8 cellular contexts compared by ENCODE assay signal in genomic region chr14:74019743-74020142, GRCh38. TPM values are rescaled to one million over a fixed set of nuclear protein-coding genes. Genes with fewer than 3 reads are reported as not detected.
A peak's percentile ranks its signal among the peaks of the same experiment; 100 is the strongest.
DNase-seq lines count a peak whose midpoint lies in the region; FAIRE-seq and TF ChIP-seq lines count a peak whose summit lies in the region.

No MANE protein-coding gene starts in this region.

- peaks cover 8% of the 10 kb centered on the region for H3K79me2 ChIP-seq in astrocyte (ENCODE audit: insufficient read depth, low read length)

- H3K36me3 ChIP-seq in astrocyte (ENCODE audit: insufficient read depth, low read length) (no peaks in the 10 kb centered on the region), kidney (ENCODE audit: control insufficient read depth in 1 of 2, insufficient read depth in 2 of 2, low read length in 2 of 2) (no peaks in the 10 kb centered on the region), stomach (no peaks in the 10 kb centered on the region)

- H3K9me3 ChIP-seq in astrocyte (ENCODE audit: insufficient read depth, low read depth, low read length), result no peaks in the 10 kb centered on the region
- no peaks in the 10 kb centered on the region for H3K9me3 ChIP-seq in kidney (ENCODE audit: control insufficient read depth in 1 of 2, low read length in 2 of 2)
- H3K9me3 ChIP-seq in stomach, result no peaks in the 10 kb centered on the region

- TF ChIP-seq EP300 in stomach (IDR thresholded peaks at IDR 0.05), result no peak

- H3K27me3 Mint-ChIP-seq in activated naive CD4-positive, alpha-beta T cell treated with anti-CD3 and anti-CD28 coated beads, Interleukin-2, amount 10 ng/mL, durations not matched to agents 7 days and 5 days, result peaks cover 4% of the 10 kb centered on the region
- H3K27me3 Mint-ChIP-seq in astrocyte (ENCODE audit: low read depth, unreplicated experiment), result no peaks in the 10 kb centered on the region

- intact Hi-C loops in kidney (cut with DNase I) (no loop called here), stomach (cut with DNase I; ENCODE audit: low total_unique reads) (no loop called here)

- FAIRE-seq in astrocyte (lab: Jason Lieb, UNC) (no peak), kidney (lab: Jason Lieb, UNC) (no peak)

- no peaks in the 10 kb centered on the region for H4K20me1 ChIP-seq in astrocyte (ENCODE audit: insufficient read depth, low read length)

- H2AFZ ChIP-seq in astrocyte (ENCODE audit: low read depth, low read length), result peak overlapping the region; percentile 93

- H3K4me3 Mint-ChIP-seq in activated naive CD4-positive, alpha-beta T cell treated with anti-CD3 and anti-CD28 coated beads, Interleukin-2, amount 10 ng/mL, durations not matched to agents 7 days and 5 days, result peak overlapping the region; percentile 88
- H3K4me3 Mint-ChIP-seq in astrocyte (ENCODE audit: unreplicated experiment), result peak overlapping the region; percentile 92

- no peak for TF ChIP-seq CTCF in astrocyte (IDR thresholded peaks at IDR 0.05; ENCODE audit: insufficient read depth, low read depth, low read length)
- no peak for TF ChIP-seq CTCF in kidney (IDR thresholded peaks at IDR 0.05; ENCODE audit: borderline replicate concordance, extremely low read depth, insufficient read depth)
- TF ChIP-seq CTCF in stomach (IDR thresholded peaks at IDR 0.05), result no peak

- no peak for TF ChIP-seq POLR2A in stomach (IDR thresholded peaks at IDR 0.05)

- DNase-seq in activated naive CD4-positive, alpha-beta T cell treated with anti-CD3 and anti-CD28 coated beads, Interleukin-2, amount 10 ng/mL, durations not matched to agents 7 days and 5 days, result no peak
- DNase-seq in activated naive CD4-positive, alpha-beta T cell (lab: John Stamatoyannopoulos, UW), result no peak
- DNase-seq in astrocyte (ENCODE audit: low read depth) (peak; percentile 68), kidney (no peak), stomach (no peak), T-helper 9 cell (no peak), mucosa of gallbladder (ENCODE audit: low spot score) (no peak)
- no peak for DNase-seq in activated CD4-positive, CD25-positive, alpha-beta regulatory T cell treated with anti-CD3 and anti-CD28 coated beads, Interleukin-2, amount 50 U/mL, for 72 hours

- CTCF ChIA-PET in activated naive CD4-positive, alpha-beta T cell treated with anti-CD3 and anti-CD28 coated beads, Interleukin-2, amount 10 ng/mL, durations not matched to agents 7 days and 5 days (lab: Charles Lee), result interaction anchor here (1.5 kb wide), 1 partner anchor 12 kb away, joined by 3 read pairs; no protein-coding TSS in a partner anchor

- peak overlapping the region; percentile 95 for H3K4me2 ChIP-seq in astrocyte (ENCODE audit: low read length)

- peaks cover 33% of the 10 kb centered on the region for H3K4me1 Mint-ChIP-seq in activated naive CD4-positive, alpha-beta T cell treated with anti-CD3 and anti-CD28 coated beads, Interleukin-2, amount 10 ng/mL, durations not matched to agents 7 days and 5 days
- H3K4me1 Mint-ChIP-seq in astrocyte (ENCODE audit: low read depth, unreplicated experiment), result no peaks in the 10 kb centered on the region

- peaks cover 8% of the 10 kb centered on the region for H3K4me1 ChIP-seq in astrocyte (ENCODE audit: insufficient read depth, low read length)
- peaks cover 0 to 3% of the 10 kb centered on the region in 2 donors for H3K4me1 ChIP-seq in kidney (ENCODE audit: control insufficient read depth in 1 of 2, insufficient read depth in 1 of 2, low read depth in 1 of 2, low read length in 2 of 2)
- H3K4me1 ChIP-seq in stomach, result peaks cover 6 to 23% (median 17%) of the 10 kb centered on the region in 4 donors

- H3K27ac Mint-ChIP-seq in activated naive CD4-positive, alpha-beta T cell treated with anti-CD3 and anti-CD28 coated beads, Interleukin-2, amount 10 ng/mL, durations not matched to agents 7 days and 5 days, result peak overlapping the region; percentile 96
- peak overlapping the region; percentile 82 for H3K27ac Mint-ChIP-seq in astrocyte (ENCODE audit: unreplicated experiment)

- H3K27ac ChIP-seq in astrocyte (ENCODE audit: low read depth, low read length) (peak overlapping the region; percentile 94), kidney (ENCODE audit: low read depth in 2 of 2, low read length in 2 of 2) (peak overlapping the region; percentile 43 to 57), stomach (peak overlapping the region in 4 of 5 donors; percentile 92 to 98 (median 96))

- H3K9me3 Mint-ChIP-seq in activated naive CD4-positive, alpha-beta T cell treated with anti-CD3 and anti-CD28 coated beads, Interleukin-2, amount 10 ng/mL, durations not matched to agents 7 days and 5 days, result no peaks in the 10 kb centered on the region
- H3K9me3 Mint-ChIP-seq in astrocyte (ENCODE audit: unreplicated experiment), result no peaks in the 10 kb centered on the region

- WGBS in stomach, 5 donors, result 13 to 28% (median 15%) methylated on average over 3 of the region's 3 CpGs

- H3K4me3 ChIP-seq in astrocyte (ENCODE audit: insufficient read depth, low read depth, low read length) (peak overlapping the region; percentile 94), kidney (ENCODE audit: low read length in 2 of 2) (peak overlapping the region; percentile 72 to 81), stomach (peak overlapping the region; percentile 64 to 76 (median 72))

- peak overlapping the region; percentile 97 for H3K9ac ChIP-seq in astrocyte (ENCODE audit: low read length)
- peak overlapping the region; percentile 52 to 77 for H3K9ac ChIP-seq in kidney (ENCODE audit: low read length in 2 of 2)

- H3K27me3 ChIP-seq in astrocyte (ENCODE audit: insufficient read depth, low read length) (no peaks in the 10 kb centered on the region), stomach (no peaks in the 10 kb centered on the region)

- no peaks in the 10 kb centered on the region for H3K36me3 Mint-ChIP-seq in activated naive CD4-positive, alpha-beta T cell treated with anti-CD3 and anti-CD28 coated beads, Interleukin-2, amount 10 ng/mL, durations not matched to agents 7 days and 5 days
- no peaks in the 10 kb centered on the region for H3K36me3 Mint-ChIP-seq in astrocyte (ENCODE audit: low read depth, unreplicated experiment)

RNA-seq across cellular contexts. Expression of gene BBOF1, which starts 0.6 kb away (rescaled TPM):
- total RNA-seq in astrocyte (5.7 and 6.8 TPM in 2 replicates), kidney (14.6 TPM), stomach (10 to 100 TPM in 1 of 5 donors, 1 to 10 TPM in 2, not detected in 2; 1.8 to 13.0 (median 2.0) TPM), mucosa of gallbladder (3.7 TPM)
- polyA plus RNA-seq in kidney (ENCODE audit: insufficient read depth, low read depth, low replicate concordance) (7.6 TPM), stomach (1 to 10 TPM; 3.9 to 6.4 (median 4.1) TPM)

RNA-seq across cellular contexts. Expression of gene ENTPD5, which starts 0.7 kb away (rescaled TPM):
- 9.5 and 9.7 TPM in 2 replicates for total RNA-seq in astrocyte
- 24.7 TPM for total RNA-seq in kidney
- 28.3 TPM for polyA plus RNA-seq in kidney (ENCODE audit: insufficient read depth, low read depth, low replicate concordance)
- total RNA-seq in stomach, result 10 to 100 TPM in 4 of 5 donors, 1 to 10 TPM in 1; 9.1 to 58.3 (median 48.1) TPM
- 1 to 10 TPM; 4.3 to 5.5 (median 5.0) TPM for polyA plus RNA-seq in stomach
- 43.1 TPM for total RNA-seq in mucosa of gallbladder
